Comparison of ENCODE assay signal across 15 cellular contexts in genomic region chr4:182147391-182147790, GRCh38.
"Had no signal": no experiment of that assay in that cellular context is flagged by ENCODE, and none has a peak within 500 bp of the region (broad histone marks: within the 10 kb centered on the region; RNA-seq: fewer than 3 reads in every experiment).

No MANE protein-coding gene starts in this region.

- H3K9me3 ChIP-seq: pancreas, sigmoid colon, testis had no signal

- H3K36me3 ChIP-seq: pancreas, sigmoid colon had no signal

- H3K27ac ChIP-seq: pancreas, sigmoid colon, testis had no signal

- H3K9me3 Mint-ChIP-seq: activated naive CD4-positive, alpha-beta T cell treated with anti-CD3 and anti-CD28 coated beads for 36 hours; activated naive CD8-positive, alpha-beta T cell treated with anti-CD3 and anti-CD28 coated beads, Interleukin-2, amount 50 U/mL, for 24 hours; activated T-helper 17 cell treated with anti-CD3 and anti-CD28 coated beads, Interleukin-2, amount 50 U/mL, for 72 hours; stimulated activated naive CD8-positive, alpha-beta T cell treated with anti-CD3 and anti-CD28 coated beads, Interleukin-15, amount 100 ng/mL, for 72 hours had no signal

- DNase-seq: activated CD4-positive, alpha-beta T cell treated with anti-CD3 and anti-CD28 coated beads for 1 hour; activated CD4-positive, alpha-beta T cell treated with anti-CD3 and anti-CD28 coated beads, Interleukin-2, amount 50 U/mL, for 4 hours; activated naive CD4-positive, alpha-beta T cell treated with anti-CD3 and anti-CD28 coated beads for 36 hours; activated naive CD8-positive, alpha-beta T cell treated with anti-CD3 and anti-CD28 coated beads, Interleukin-2, amount 50 U/mL, for 24 hours; activated T-cell treated with anti-CD3 and anti-CD28 coated beads for 4 hours; aorta; left ventricle myocardium superior; pancreas; sigmoid colon; stimulated activated CD4-positive, alpha-beta T cell treated with anti-CD3 and anti-CD28 coated beads, Interleukin-1b, Interleukin-23, amount 100 ng/mL, for 48 hours; stimulated activated naive CD8-positive, alpha-beta T cell treated with anti-CD3 and anti-CD28 coated beads, Interleukin-15, amount 100 ng/mL, for 72 hours; T-helper 1 cell; T1000; testis had no signal

- H3K27ac Mint-ChIP-seq: activated naive CD4-positive, alpha-beta T cell treated with anti-CD3 and anti-CD28 coated beads for 36 hours; activated naive CD8-positive, alpha-beta T cell treated with anti-CD3 and anti-CD28 coated beads, Interleukin-2, amount 50 U/mL, for 24 hours; activated T-helper 17 cell treated with anti-CD3 and anti-CD28 coated beads, Interleukin-2, amount 50 U/mL, for 72 hours; stimulated activated naive CD8-positive, alpha-beta T cell treated with anti-CD3 and anti-CD28 coated beads, Interleukin-15, amount 100 ng/mL, for 72 hours had no signal

- H3K4me3 ChIP-seq: pancreas, sigmoid colon, testis had no signal

- H3K27me3 ChIP-seq: testis had no signal

- H3K4me3 Mint-ChIP-seq: activated naive CD4-positive, alpha-beta T cell treated with anti-CD3 and anti-CD28 coated beads for 36 hours; activated naive CD8-positive, alpha-beta T cell treated with anti-CD3 and anti-CD28 coated beads, Interleukin-2, amount 50 U/mL, for 24 hours; activated T-helper 17 cell treated with anti-CD3 and anti-CD28 coated beads, Interleukin-2, amount 50 U/mL, for 72 hours; stimulated activated naive CD8-positive, alpha-beta T cell treated with anti-CD3 and anti-CD28 coated beads, Interleukin-15, amount 100 ng/mL, for 72 hours had no signal
